18 cellular contexts compared by ENCODE assay signal in genomic region chr7:5225616-5226290, GRCh38.
"Had no signal": no experiment of that assay in that cellular context is flagged by ENCODE, and none has a peak within 500 bp of the region (broad histone marks: within the 10 kb centered on the region; RNA-seq: fewer than 3 reads in every experiment).

No MANE protein-coding gene starts in this region.

- H3K4me1 ChIP-seq: thyroid gland had no signal

- DNase-seq: central memory CD4-positive, alpha-beta T cell; cortex of kidney; effector CD8-positive, alpha-beta T cell; foreskin melanocyte; heart right ventricle; immature natural killer cell; left colon; mammary epithelial cell; small intestine; stimulated activated CD4-positive, alpha-beta T cell treated with anti-CD3 and anti-CD28 coated beads, Interleukin-4, amount 100 ng/mL, for 1 hour; stimulated activated CD8-positive, alpha-beta memory T cell treated with anti-CD3 and anti-CD28 coated beads, Interleukin-4, amount 100 ng/mL, for 48 hours; stimulated activated naive CD8-positive, alpha-beta T cell treated with anti-CD3 and anti-CD28 coated beads, Interleukin-15, Interleukin-2, amounts not matched to agents 100 U/mL and 50 U/mL, for 24 hours; thyroid gland had no signal

- H3K4me3 ChIP-seq: dorsolateral prefrontal cortex, heart right ventricle, suprapubic skin, thyroid gland, vagina had no signal

- H3K27ac ChIP-seq: dorsolateral prefrontal cortex, heart right ventricle, suprapubic skin, thyroid gland, vagina had no signal

- ATAC-seq: heart right ventricle; left colon; natural killer cell treated with Interleukin-12 subunit alpha and Interleukin-12 subunit beta and Interleukin-15 and Interleukin-18, amount 100 ng/mL, for 72 hours; stimulated activated effector memory CD8-positive, alpha-beta T cell treated with anti-CD3 and anti-CD28 coated beads, Interleukin-12 subunit alpha, Interleukin-12 subunit beta, amount 100 ng/mL, for 72 hours; stimulated activated naive CD8-positive, alpha-beta T cell treated with anti-CD3 and anti-CD28 coated beads, Interleukin-15, Interleukin-2, amounts not matched to agents 100 U/mL and 50 U/mL, for 24 hours had no signal

- H3K9me3 ChIP-seq: heart right ventricle, suprapubic skin, thyroid gland, vagina had no signal

- H3K27me3 ChIP-seq: dorsolateral prefrontal cortex, heart right ventricle, suprapubic skin, thyroid gland, vagina had no signal
